ENCODE assay signal across 14 cellular contexts in genomic region chr3:171249171-171249692, GRCh38.
DNase-seq lines count a peak whose midpoint lies in the region; ATAC-seq, FAIRE-seq and TF ChIP-seq lines count a peak whose summit lies in the region.
"Had no signal": no experiment of that assay in that cellular context is flagged by ENCODE, and none has a peak within 500 bp of the region (broad histone marks: within the 10 kb centered on the region; RNA-seq: fewer than 3 reads in every experiment).

No MANE protein-coding gene starts in this region.

- peaks cover 37 to 52% (median 43%) of the 10 kb centered on the region in 4 donors for H3K4me1 Mint-ChIP-seq in CD4-positive, alpha-beta memory T cell

- H3K4me3 ChIP-seq in CD4-positive, alpha-beta memory T cell (ENCODE audit: low read length in 2 of 2): peak overlapping the region in 1 of 2 donors; percentile 37
- H3K4me3 ChIP-seq in ovary: no peak overlapping the region
- H3K4me3 ChIP-seq: esophagus squamous epithelium had no signal

- H3K4me1 ChIP-seq in CD4-positive, alpha-beta memory T cell (ENCODE audit: insufficient read depth, low read length): peaks cover 88% of the 10 kb centered on the region
- H3K4me1 ChIP-seq in ovary (ENCODE audit: insufficient read depth): no peaks in the 10 kb centered on the region
- H3K4me1 ChIP-seq: esophagus squamous epithelium had no signal

- ATAC-seq in GM19025 (IDR thresholded peaks at IDR 0.05; ENCODE audit: low read depth, unreplicated experiment) (peak; percentile 8), HG02571 (IDR thresholded peaks at IDR 0.05; ENCODE audit: unreplicated experiment) (peak; percentile 2), HG03342 (IDR thresholded peaks at IDR 0.05; ENCODE audit: unreplicated experiment) (peak; percentile 19), esophagus mucosa (no peak)

- no peaks in the 10 kb centered on the region for H3K27me3 ChIP-seq in CD4-positive, alpha-beta memory T cell (ENCODE audit: insufficient read depth, low read length)
- H3K27me3 ChIP-seq in ovary: no peaks in the 10 kb centered on the region
- H3K27me3 ChIP-seq: esophagus squamous epithelium had no signal

- no peaks in the 10 kb centered on the region for H3K9me3 ChIP-seq in CD4-positive, alpha-beta memory T cell (ENCODE audit: control insufficient read depth in 1 of 2, low read length in 2 of 2)
- no peaks in the 10 kb centered on the region for H3K9me3 ChIP-seq in ovary
- H3K9me3 ChIP-seq: esophagus squamous epithelium had no signal

- no peak for TF ChIP-seq POLR2A in ovary (IDR thresholded peaks at IDR 0.05)
- TF ChIP-seq POLR2A in GM12891 (IDR thresholded peaks at IDR 0.05; ENCODE audit: low read depth, low read length): no peak

- intact Hi-C loops in CD4-positive, alpha-beta memory T cell (cut with micrococcal nuclease): loop anchor here (5.0 kb wide), 1 partner anchor 208 kb away; no protein-coding TSS in a partner anchor
- intact Hi-C loops in ovary (cut with DNase I): no loop called here

- peaks cover 0 to 1% (median 0%) of the 10 kb centered on the region in 8 donors for H3K9me3 Mint-ChIP-seq in CD4-positive, alpha-beta memory T cell

- H3K4me3 Mint-ChIP-seq in CD4-positive, alpha-beta memory T cell: peak overlapping the region in 3 of 8 donors; percentile 2 to 30 (median 7)

- peak overlapping the region in 3 of 7 donors; percentile 51 to 65 (median 62) for H3K27ac Mint-ChIP-seq in CD4-positive, alpha-beta memory T cell

- no peak for DNase-seq in CD4-positive, alpha-beta memory T cell
- DNase-seq in AG20443 (ENCODE audit: low spot score) (no peak), ovary (no peak), GM12891 (ENCODE audit: insufficient read length, low spot score) (no peak)
- DNase-seq: C1 segment of cervical spinal cord, esophagus squamous epithelium, GF-D8, H7, RPMI8226 had no signal

- CTCF ChIA-PET in CD4-positive, alpha-beta memory T cell (lab: Charles Lee; ENCODE audit: partially characterized antibody): interaction anchor here (0.9 to 3.3 kb wide), 6 partner anchors 10 to 317 kb away, joined by 3 to 17 read pairs (median 5); no protein-coding TSS in a partner anchor

- no peak for TF ChIP-seq CTCF in ovary (IDR thresholded peaks at IDR 0.05)

- no peaks in the 10 kb centered on the region for H3K36me3 ChIP-seq in CD4-positive, alpha-beta memory T cell (ENCODE audit: insufficient read depth, low read length)
- H3K36me3 ChIP-seq in ovary: no peaks in the 10 kb centered on the region
- H3K36me3 ChIP-seq: esophagus squamous epithelium had no signal

- FAIRE-seq in GM12891 (lab: Jason Lieb, UNC): no peak

- no peaks in the 10 kb centered on the region for H3K27me3 Mint-ChIP-seq in CD4-positive, alpha-beta memory T cell

- TF ChIP-seq EP300 in ovary (IDR thresholded peaks at IDR 0.05): no peak

- peak overlapping the region; percentile 25 for H3K27ac ChIP-seq in CD4-positive, alpha-beta memory T cell (ENCODE audit: low read depth, low read length)
- no peak overlapping the region for H3K27ac ChIP-seq in ovary
- H3K27ac ChIP-seq: esophagus squamous epithelium, KMS-11 had no signal

- POLR2A ChIA-PET in CD4-positive, alpha-beta memory T cell (lab: Charles Lee; ENCODE audit: partially characterized antibody): interaction anchor here (0.6 to 7.9 kb wide), 10 partner anchors 8 to 1274 kb away, joined by 3 to 59 read pairs (median 3); partner anchors contain the start of gene TNFSF10

- peaks cover 6% of the 10 kb centered on the region in 2 donors for H3K36me3 Mint-ChIP-seq in CD4-positive, alpha-beta memory T cell

TF ChIP-seq in GM12891, 5 proteins besides CTCF, POLR2A, EP300 and RAD21:
- no peak for TF ChIP-seq SPI1 (IDR thresholded peaks at IDR 0.05; ENCODE audit: low read depth, low read length)
- TF ChIP-seq PAX5 (IDR thresholded peaks at IDR 0.05; ENCODE audit: insufficient read depth, low read length, severe bottlenecking): no peak
- TF ChIP-seq POLR2AphosphoS5 (IDR thresholded peaks at IDR 0.05; ENCODE audit: low read depth, low read length): no peak
- no peak for TF ChIP-seq POU2F2 (IDR thresholded peaks at IDR 0.05; ENCODE audit: low read depth, low read length)
- TF ChIP-seq TAF1 (IDR thresholded peaks at IDR 0.05; ENCODE audit: low read depth, low read length): no peak
TF ChIP-seq in GM12891: peak in this region for 0.
